Comparison of ENCODE assay signal across 10 cellular contexts in genomic region chr15:38069506-38069905, GRCh38.
A peak's percentile ranks its signal among the peaks of the same experiment; 100 is the strongest.
DNase-seq lines count a peak whose midpoint lies in the region; ATAC-seq and TF ChIP-seq lines count a peak whose summit lies in the region.
"Had no signal": no experiment of that assay in that cellular context is flagged by ENCODE, and none has a peak within 500 bp of the region (broad histone marks: within the 10 kb centered on the region; RNA-seq: fewer than 3 reads in every experiment).

No MANE protein-coding gene starts in this region.

- peak; percentile 78 for ATAC-seq in mucosa of descending colon

- peak overlapping the region; percentile 100 for H3K27ac Mint-ChIP-seq in chondrocyte (ENCODE audit: unreplicated experiment)
- H3K27ac Mint-ChIP-seq: IgD-negative memory B cell had no signal

- DNase-seq in Caki2 (ENCODE audit: low read depth) (peak; percentile 35), M059J (ENCODE audit: low read depth) (peak; percentile 80), chondrocyte (ENCODE audit: low spot score) (no peak), mucosa of descending colon (peak; percentile 74 to 80 (median 75)), inferior parietal cortex (ENCODE audit: extremely low spot score) (no peak), GDM1 (lab: John Stamatoyannopoulos, UW) (no peak), NCI-H146 treated with DMSO at 0.1 percent for 48 hours (lab: John Stamatoyannopoulos, UW; ENCODE audit: unreplicated experiment) (no peak), NCI-H128 (lab: John Stamatoyannopoulos, UW; ENCODE audit: unreplicated experiment) (no peak)

- peak overlapping the region; percentile 68 for H3K4me3 Mint-ChIP-seq in chondrocyte (ENCODE audit: unreplicated experiment)

- H3K27me3 Mint-ChIP-seq in chondrocyte (ENCODE audit: low read depth) = no peaks in the 10 kb centered on the region

- H3K9me3 Mint-ChIP-seq in chondrocyte (ENCODE audit: low read depth) = no peaks in the 10 kb centered on the region
- H3K9me3 Mint-ChIP-seq: IgD-negative memory B cell had no signal

- TF ChIP-seq CTCF in chondrocyte (IDR thresholded peaks at IDR 0.05) = no peak
- no peak for TF ChIP-seq CTCF in mucosa of descending colon (IDR thresholded peaks at IDR 0.05)

- peaks cover 37% of the 10 kb centered on the region for H3K4me1 ChIP-seq in mucosa of descending colon (ENCODE audit: low read depth)

- no peaks in the 10 kb centered on the region for H3K36me3 Mint-ChIP-seq in chondrocyte (ENCODE audit: low read depth)

- H3K4me3 ChIP-seq in mucosa of descending colon = no peak overlapping the region
- H3K4me3 ChIP-seq: ovary had no signal

- intact Hi-C loops in mucosa of descending colon (cut with DNase I, micrococcal nuclease) = loop anchor here in 1 of 2 donors (5.0 kb wide), 1 partner anchor 183 kb away; the partner anchor contains the start of gene SPRED1

- peaks cover 72% of the 10 kb centered on the region for H3K4me1 Mint-ChIP-seq in chondrocyte (ENCODE audit: low read depth)

- no peaks in the 10 kb centered on the region for H3K36me3 ChIP-seq in mucosa of descending colon (ENCODE audit: low read depth)
- H3K36me3 ChIP-seq: ovary had no signal

- H3K9me3 ChIP-seq in mucosa of descending colon = no peaks in the 10 kb centered on the region
- H3K9me3 ChIP-seq: ovary had no signal

- in situ Hi-C loops in Caki2 (cut with HindIII; ENCODE audit: low pct_unique_long_range_greater_than_20kb, low sequenced_read_pairs) = no loop called here

Comparison
In these comparisons a context has a peak if more than half of its experiments do, and no peak if none do; other contexts are left out.
1. DNase-seq: peak in Caki2 (single experiment), M059J (single experiment) and mucosa of descending colon (3 of 3); none in chondrocyte (single experiment), inferior parietal cortex (single experiment), GDM1 (single experiment), NCI-H146 treated with DMSO at 0.1 percent for 48 hours (single experiment) and NCI-H128 (single experiment).